22 cellular contexts compared by ENCODE assay signal in genomic region chr15:69955240-69955894, GRCh38.
"Had no signal": no experiment of that assay in that cellular context is flagged by ENCODE, and none has a peak within 500 bp of the region (broad histone marks: within the 10 kb centered on the region; RNA-seq: fewer than 3 reads in every experiment).

No MANE protein-coding gene starts in this region.

- H3K9me3 ChIP-seq: mucosa of descending colon, ovary, right lobe of liver, stomach, suprapubic skin, tibial nerve had no signal

- DNase-seq: activated CD4-positive, alpha-beta T cell treated with anti-CD3 and anti-CD28 coated beads for 4 hours; activated CD4-positive, alpha-beta T cell treated with anti-CD3 and anti-CD28 coated beads, Interleukin-2, amount 50 U/mL, for 48 hours; activated CD4-positive, CD25-positive, alpha-beta regulatory T cell; activated effector memory CD4-positive, alpha-beta T cell treated with anti-CD3 and anti-CD28 coated beads, Interleukin-2, amount 50 U/mL, for 16 hours; activated naive CD4-positive, alpha-beta T cell treated with anti-CD3 and anti-CD28 coated beads, Interleukin-2, amount 10 ng/mL, durations not matched to agents 7 days and 5 days; activated T-cell treated with anti-CD3 and anti-CD28 coated beads, Interleukin-2, amount 50 U/mL, for 72 hours; cerebellar nuclear complex; left colon; mucosa of descending colon; naive B cell; ovary; right lobe of liver; small intestine; stimulated activated CD4-positive, alpha-beta T cell treated with anti-CD3 and anti-CD28 coated beads, Interleukin-15, amount 100 ng/mL, for 24 hours; stomach had no signal

- H3K36me3 ChIP-seq: ovary, right lobe of liver, stomach, suprapubic skin, tibial nerve had no signal

- H3K4me1 ChIP-seq: right lobe of liver, stomach, suprapubic skin, tibial nerve had no signal

- H3K4me3 ChIP-seq: coronary artery, mucosa of descending colon, ovary, right lobe of liver, stomach, suprapubic skin, tibial nerve had no signal

- H3K4me3 Mint-ChIP-seq: activated naive CD4-positive, alpha-beta T cell treated with anti-CD3 and anti-CD28 coated beads, Interleukin-2, amount 10 ng/mL, durations not matched to agents 7 days and 5 days; activated T-cell treated with anti-CD3 and anti-CD28 coated beads, Interleukin-2, amount 50 U/mL, for 72 hours; memory B cell; naive B cell; stimulated activated memory B cell treated with anti-CD40 and anti-IgM and Interleukin-4, amounts not matched to agents 10 μg/mL and 1 μg/mL and 100 μg/mL, for 72 hours; T-helper 1 cell treated with Interleukin-12 subunit alpha and Interleukin-12 subunit beta and Interleukin-4 antibody, amounts not matched to agents 30 μg/mL and 1 μg/mL, for 36 hours had no signal

- H3K4me1 Mint-ChIP-seq: activated naive CD4-positive, alpha-beta T cell treated with anti-CD3 and anti-CD28 coated beads, Interleukin-2, amount 10 ng/mL, durations not matched to agents 7 days and 5 days had no signal

- H3K27me3 ChIP-seq: ovary, right lobe of liver, tibial nerve had no signal

- ATAC-seq: activated T-cell treated with anti-CD3 and anti-CD28 coated beads, Interleukin-2, amount 50 U/mL, for 72 hours; left colon; mucosa of descending colon; stimulated activated memory B cell treated with anti-CD40 and anti-IgM and Interleukin-4, amounts not matched to agents 10 μg/mL and 1 μg/mL and 100 μg/mL, for 72 hours had no signal

- H3K9me3 Mint-ChIP-seq: activated naive CD4-positive, alpha-beta T cell treated with anti-CD3 and anti-CD28 coated beads, Interleukin-2, amount 10 ng/mL, durations not matched to agents 7 days and 5 days; activated T-cell treated with anti-CD3 and anti-CD28 coated beads, Interleukin-2, amount 50 U/mL, for 72 hours; memory B cell; naive B cell; stimulated activated memory B cell treated with anti-CD40 and anti-IgM and Interleukin-4, amounts not matched to agents 10 μg/mL and 1 μg/mL and 100 μg/mL, for 72 hours; T-helper 1 cell treated with Interleukin-12 subunit alpha and Interleukin-12 subunit beta and Interleukin-4 antibody, amounts not matched to agents 30 μg/mL and 1 μg/mL, for 36 hours had no signal

- H3K36me3 Mint-ChIP-seq: activated naive CD4-positive, alpha-beta T cell treated with anti-CD3 and anti-CD28 coated beads, Interleukin-2, amount 10 ng/mL, durations not matched to agents 7 days and 5 days; memory B cell; naive B cell; stimulated activated memory B cell treated with anti-CD40 and anti-IgM and Interleukin-4, amounts not matched to agents 10 μg/mL and 1 μg/mL and 100 μg/mL, for 72 hours had no signal

- H3K27ac Mint-ChIP-seq: activated naive CD4-positive, alpha-beta T cell treated with anti-CD3 and anti-CD28 coated beads, Interleukin-2, amount 10 ng/mL, durations not matched to agents 7 days and 5 days; activated T-cell treated with anti-CD3 and anti-CD28 coated beads, Interleukin-2, amount 50 U/mL, for 72 hours; memory B cell; stimulated activated memory B cell treated with anti-CD40 and anti-IgM and Interleukin-4, amounts not matched to agents 10 μg/mL and 1 μg/mL and 100 μg/mL, for 72 hours; T-helper 1 cell treated with Interleukin-12 subunit alpha and Interleukin-12 subunit beta and Interleukin-4 antibody, amounts not matched to agents 30 μg/mL and 1 μg/mL, for 36 hours had no signal

- H3K27ac ChIP-seq: coronary artery, epithelial cell of prostate, ovary, right lobe of liver, stomach, suprapubic skin, tibial nerve had no signal

- H3K27me3 Mint-ChIP-seq: memory B cell; stimulated activated memory B cell treated with anti-CD40 and anti-IgM and Interleukin-4, amounts not matched to agents 10 μg/mL and 1 μg/mL and 100 μg/mL, for 72 hours had no signal
